ENCODE assay signal across 1 cellular context in the genomic region with DNA sequence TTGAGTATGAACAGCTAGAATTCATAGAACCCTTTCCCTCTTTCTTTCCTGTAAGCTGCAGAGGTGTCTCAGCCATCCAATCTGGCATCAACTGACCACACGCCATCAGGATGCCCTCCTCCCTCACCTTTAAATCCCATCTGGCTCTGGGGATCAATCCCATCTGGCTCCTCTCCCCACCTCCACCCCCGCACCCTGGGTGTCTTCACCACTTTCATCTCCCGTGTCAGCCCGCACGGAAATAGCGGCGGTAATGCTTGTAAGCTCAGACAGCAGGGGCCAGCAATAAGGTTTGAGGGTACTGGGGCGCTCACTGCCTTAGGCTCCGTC.
TF ChIP-seq lines count a peak whose summit lies in the region.

No MANE protein-coding gene starts in this region.

TF ChIP-seq in HCT116, 20 proteins besides CTCF, POLR2A, EP300 and RAD21 (continued from another document):
- TF ChIP-seq, protein P1, sequence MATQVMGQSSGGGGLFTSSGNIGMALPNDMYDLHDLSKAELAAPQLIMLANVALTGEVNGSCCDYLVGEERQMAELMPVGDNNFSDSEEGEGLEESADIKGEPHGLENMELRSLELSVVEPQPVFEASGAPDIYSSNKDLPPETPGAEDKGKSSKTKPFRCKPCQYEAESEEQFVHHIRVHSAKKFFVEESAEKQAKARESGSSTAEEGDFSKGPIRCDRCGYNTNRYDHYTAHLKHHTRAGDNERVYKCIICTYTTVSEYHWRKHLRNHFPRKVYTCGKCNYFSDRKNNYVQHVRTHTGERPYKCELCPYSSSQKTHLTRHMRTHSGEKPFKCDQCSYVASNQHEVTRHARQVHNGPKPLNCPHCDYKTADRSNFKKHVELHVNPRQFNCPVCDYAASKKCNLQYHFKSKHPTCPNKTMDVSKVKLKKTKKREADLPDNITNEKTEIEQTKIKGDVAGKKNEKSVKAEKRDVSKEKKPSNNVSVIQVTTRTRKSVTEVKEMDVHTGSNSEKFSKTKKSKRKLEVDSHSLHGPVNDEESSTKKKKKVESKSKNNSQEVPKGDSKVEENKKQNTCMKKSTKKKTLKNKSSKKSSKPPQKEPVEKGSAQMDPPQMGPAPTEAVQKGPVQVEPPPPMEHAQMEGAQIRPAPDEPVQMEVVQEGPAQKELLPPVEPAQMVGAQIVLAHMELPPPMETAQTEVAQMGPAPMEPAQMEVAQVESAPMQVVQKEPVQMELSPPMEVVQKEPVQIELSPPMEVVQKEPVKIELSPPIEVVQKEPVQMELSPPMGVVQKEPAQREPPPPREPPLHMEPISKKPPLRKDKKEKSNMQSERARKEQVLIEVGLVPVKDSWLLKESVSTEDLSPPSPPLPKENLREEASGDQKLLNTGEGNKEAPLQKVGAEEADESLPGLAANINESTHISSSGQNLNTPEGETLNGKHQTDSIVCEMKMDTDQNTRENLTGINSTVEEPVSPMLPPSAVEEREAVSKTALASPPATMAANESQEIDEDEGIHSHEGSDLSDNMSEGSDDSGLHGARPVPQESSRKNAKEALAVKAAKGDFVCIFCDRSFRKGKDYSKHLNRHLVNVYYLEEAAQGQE (IDR thresholded peaks at IDR 0.05; ENCODE audit: low read depth): no peak
- TF ChIP-seq SP1 (IDR thresholded peaks at IDR 0.05; ENCODE audit: low read depth): no peak
- TF ChIP-seq SIN3A (IDR thresholded peaks at IDR 0.05; ENCODE audit: low read depth): no peak
- no peak for TF ChIP-seq TCF7L2 (IDR thresholded peaks at IDR 0.05; ENCODE audit: borderline replicate concordance, extremely low read depth, insufficient read depth, insufficient read length)
- no peak for TF ChIP-seq ZNF274 (IDR thresholded peaks at IDR 0.05; ENCODE audit: low read depth, low read length)
TF ChIP-seq in HCT116: peak in this region for 0.
